In the genomic region with DNA sequence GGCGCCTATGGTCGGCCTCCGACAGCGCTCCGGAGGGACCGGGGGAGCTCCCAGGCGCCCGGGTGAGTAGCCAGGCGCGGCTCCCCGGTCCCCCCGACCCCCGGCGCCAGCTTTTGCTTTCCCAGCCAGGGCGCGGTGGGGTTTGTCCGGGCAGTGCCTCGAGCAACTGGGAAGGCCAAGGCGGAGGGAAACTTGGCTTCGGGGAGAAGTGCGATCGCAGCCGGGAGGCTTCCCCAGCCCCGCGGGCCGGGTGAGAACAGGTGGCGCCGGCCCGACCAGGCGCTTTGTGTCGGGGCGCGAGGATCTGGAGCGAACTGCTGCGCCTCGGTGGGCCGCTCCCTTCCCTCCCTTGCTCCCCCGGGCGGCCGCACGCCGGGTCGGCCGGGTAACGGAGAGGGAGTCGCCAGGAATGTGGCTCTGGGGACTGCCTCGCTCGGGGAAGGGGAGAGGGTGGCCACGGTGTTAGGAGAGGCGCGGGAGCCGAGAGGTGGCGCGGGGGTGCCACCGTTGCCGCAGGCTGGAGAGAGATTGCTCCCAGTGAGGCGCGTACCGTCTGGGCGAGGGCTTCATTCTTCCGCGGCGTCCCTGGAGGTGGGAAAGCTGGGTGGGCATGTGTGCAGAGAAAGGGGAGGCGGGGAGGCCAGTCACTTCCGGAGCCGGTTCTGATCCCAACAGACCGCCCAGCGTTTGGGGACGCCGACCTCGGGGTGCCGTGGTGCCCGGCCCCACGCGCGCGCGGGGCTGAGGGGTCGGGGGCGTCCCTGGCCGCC, we compare ENCODE assay signal across 1 cellular context.
TF ChIP-seq lines count a peak whose summit lies in the region.

No MANE protein-coding gene starts in this region.

TF ChIP-seq in HepG2, 621 proteins besides CTCF, POLR2A, EP300 and RAD21 (continued from another document and continues in another):
- TF ChIP-seq, protein P1, sequence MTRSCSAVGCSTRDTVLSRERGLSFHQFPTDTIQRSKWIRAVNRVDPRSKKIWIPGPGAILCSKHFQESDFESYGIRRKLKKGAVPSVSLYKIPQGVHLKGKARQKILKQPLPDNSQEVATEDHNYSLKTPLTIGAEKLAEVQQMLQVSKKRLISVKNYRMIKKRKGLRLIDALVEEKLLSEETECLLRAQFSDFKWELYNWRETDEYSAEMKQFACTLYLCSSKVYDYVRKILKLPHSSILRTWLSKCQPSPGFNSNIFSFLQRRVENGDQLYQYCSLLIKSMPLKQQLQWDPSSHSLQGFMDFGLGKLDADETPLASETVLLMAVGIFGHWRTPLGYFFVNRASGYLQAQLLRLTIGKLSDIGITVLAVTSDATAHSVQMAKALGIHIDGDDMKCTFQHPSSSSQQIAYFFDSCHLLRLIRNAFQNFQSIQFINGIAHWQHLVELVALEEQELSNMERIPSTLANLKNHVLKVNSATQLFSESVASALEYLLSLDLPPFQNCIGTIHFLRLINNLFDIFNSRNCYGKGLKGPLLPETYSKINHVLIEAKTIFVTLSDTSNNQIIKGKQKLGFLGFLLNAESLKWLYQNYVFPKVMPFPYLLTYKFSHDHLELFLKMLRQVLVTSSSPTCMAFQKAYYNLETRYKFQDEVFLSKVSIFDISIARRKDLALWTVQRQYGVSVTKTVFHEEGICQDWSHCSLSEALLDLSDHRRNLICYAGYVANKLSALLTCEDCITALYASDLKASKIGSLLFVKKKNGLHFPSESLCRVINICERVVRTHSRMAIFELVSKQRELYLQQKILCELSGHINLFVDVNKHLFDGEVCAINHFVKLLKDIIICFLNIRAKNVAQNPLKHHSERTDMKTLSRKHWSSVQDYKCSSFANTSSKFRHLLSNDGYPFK (CRISPR knock-in tag; IDR thresholded peaks at IDR 0.05; ENCODE audit: borderline replicate concordance) = peak; percentile 37; the same call in 1 of the 2 replicates
- TF ChIP-seq HDAC1 (CRISPR knock-in tag; IDR thresholded peaks at IDR 0.05) (peak; percentile 40; the same call in 1 of the 2 replicates), SOX6 (IDR thresholded peaks at IDR 0.05) (no peak), SOX6 (CRISPR knock-in tag; IDR thresholded peaks at IDR 0.05) (peak; percentile 9; the same call in 1 of the 2 replicates), ZNF263 (CRISPR knock-in tag; IDR thresholded peaks at IDR 0.05) (no peak), IRF2 (CRISPR knock-in tag; IDR thresholded peaks at IDR 0.05) (no peak), BRD4 (CRISPR knock-in tag; IDR thresholded peaks at IDR 0.05) (no peak), TCF12 (IDR thresholded peaks at IDR 0.05) (no peak), TCF12 (CRISPR knock-in tag; IDR thresholded peaks at IDR 0.05) (no peak), NAIF1 (CRISPR knock-in tag; IDR thresholded peaks at IDR 0.05; ENCODE audit: borderline replicate concordance) (no peak), JUN (CRISPR knock-in tag; IDR thresholded peaks at IDR 0.05) (no peak), ISX (CRISPR knock-in tag; conservative IDR thresholded peaks at IDR 0.05) (no peak), KDM5B (CRISPR knock-in tag; IDR thresholded peaks at IDR 0.05; ENCODE audit: borderline replicate concordance) (peak; percentile 56; the same call in 1 of the 2 replicates), ZNF234 (CRISPR knock-in tag; conservative IDR thresholded peaks at IDR 0.05) (peak; percentile 80; the same call in 1 of the 2 replicates), JUNB (CRISPR knock-in tag; IDR thresholded peaks at IDR 0.05; ENCODE audit: borderline replicate concordance) (0 out of 2 replicates have a peak, but pooled peaks have one; percentile 11), SMARCE1 (IDR thresholded peaks at IDR 0.05; ENCODE audit: borderline replicate concordance) (no peak), DMAP1 (CRISPR knock-in tag; IDR thresholded peaks at IDR 0.05) (peak; percentile 55; the same call in 1 of the 2 replicates), ATF1 (CRISPR knock-in tag; IDR thresholded peaks at IDR 0.05) (no peak), KLF15 (CRISPR knock-in tag; IDR thresholded peaks at IDR 0.05; ENCODE audit: borderline replicate concordance) (peak; percentile 60; the same call in 1 of the 2 replicates), ATRX (CRISPR knock-in tag; IDR thresholded peaks at IDR 0.05; ENCODE audit: borderline replicate concordance) (no peak), ZFY (CRISPR knock-in tag; IDR thresholded peaks at IDR 0.05) (peak; percentile 67), ETV5 (CRISPR knock-in tag; IDR thresholded peaks at IDR 0.05; ENCODE audit: borderline replicate concordance) (peak; percentile 12; the same call in 1 of the 2 replicates), ZNF552 (CRISPR knock-in tag; IDR thresholded peaks at IDR 0.05; ENCODE audit: borderline replicate concordance) (0 out of 2 replicates have a peak, but pooled peaks have one; percentile 38), ZNF556 (CRISPR knock-in tag; IDR thresholded peaks at IDR 0.05; ENCODE audit: borderline replicate concordance) (peak; percentile 58; the same call in 1 of the 2 replicates), ZNF652 (CRISPR knock-in tag; IDR thresholded peaks at IDR 0.05; ENCODE audit: borderline replicate concordance, low read depth) (no peak), ELF4 (CRISPR knock-in tag; IDR thresholded peaks at IDR 0.05; ENCODE audit: borderline replicate concordance) (no peak), ZC3H13 (CRISPR knock-in tag; IDR thresholded peaks at IDR 0.05) (peak; percentile 19; the same call in 1 of the 2 replicates), ZNF337 (CRISPR knock-in tag; IDR thresholded peaks at IDR 0.05; ENCODE audit: borderline replicate concordance, low read depth) (no peak), NFYC (CRISPR knock-in tag; IDR thresholded peaks at IDR 0.05) (no peak), NONO (IDR thresholded peaks at IDR 0.05) (no peak), NONO (CRISPR knock-in tag; conservative IDR thresholded peaks at IDR 0.05) (0 out of 2 replicates have a peak, but pooled peaks have one; percentile 35), TAF1 (CRISPR knock-in tag; IDR thresholded peaks at IDR 0.05) (peak; percentile 58; the same call in 1 of the 2 replicates)
- TF ChIP-seq, protein P2, sequence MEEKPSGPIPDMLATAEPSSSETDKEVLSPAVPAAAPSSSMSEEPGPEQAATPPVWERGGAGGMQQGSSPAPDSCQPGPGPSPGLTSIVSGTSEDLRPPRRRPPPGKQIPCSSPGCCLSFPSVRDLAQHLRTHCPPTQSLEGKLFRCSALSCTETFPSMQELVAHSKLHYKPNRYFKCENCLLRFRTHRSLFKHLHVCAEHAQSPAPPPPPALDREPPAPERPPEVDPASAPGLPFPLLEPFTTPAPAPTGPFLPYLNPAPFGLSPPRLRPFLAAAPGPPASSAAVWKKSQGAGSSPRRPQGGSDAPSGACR (CRISPR knock-in tag; IDR thresholded peaks at IDR 0.05) = no peak
- TF ChIP-seq, protein P3, sequence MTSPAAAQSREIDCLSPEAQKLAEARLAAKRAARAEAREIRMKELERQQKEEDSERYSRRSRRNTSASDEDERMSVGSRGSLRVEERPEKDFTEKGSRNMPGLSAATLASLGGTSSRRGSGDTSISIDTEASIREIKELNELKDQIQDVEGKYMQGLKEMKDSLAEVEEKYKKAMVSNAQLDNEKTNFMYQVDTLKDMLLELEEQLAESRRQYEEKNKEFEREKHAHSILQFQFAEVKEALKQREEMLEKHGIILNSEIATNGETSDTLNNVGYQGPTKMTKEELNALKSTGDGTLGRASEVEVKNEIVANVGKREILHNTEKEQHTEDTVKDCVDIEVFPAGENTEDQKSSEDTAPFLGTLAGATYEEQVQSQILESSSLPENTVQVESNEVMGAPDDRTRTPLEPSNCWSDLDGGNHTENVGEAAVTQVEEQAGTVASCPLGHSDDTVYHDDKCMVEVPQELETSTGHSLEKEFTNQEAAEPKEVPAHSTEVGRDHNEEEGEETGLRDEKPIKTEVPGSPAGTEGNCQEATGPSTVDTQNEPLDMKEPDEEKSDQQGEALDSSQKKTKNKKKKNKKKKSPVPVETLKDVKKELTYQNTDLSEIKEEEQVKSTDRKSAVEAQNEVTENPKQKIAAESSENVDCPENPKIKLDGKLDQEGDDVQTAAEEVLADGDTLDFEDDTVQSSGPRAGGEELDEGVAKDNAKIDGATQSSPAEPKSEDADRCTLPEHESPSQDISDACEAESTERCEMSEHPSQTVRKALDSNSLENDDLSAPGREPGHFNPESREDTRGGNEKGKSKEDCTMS (CRISPR knock-in tag; conservative IDR thresholded peaks at IDR 0.05) = no peak
- TF ChIP-seq, protein P4, sequence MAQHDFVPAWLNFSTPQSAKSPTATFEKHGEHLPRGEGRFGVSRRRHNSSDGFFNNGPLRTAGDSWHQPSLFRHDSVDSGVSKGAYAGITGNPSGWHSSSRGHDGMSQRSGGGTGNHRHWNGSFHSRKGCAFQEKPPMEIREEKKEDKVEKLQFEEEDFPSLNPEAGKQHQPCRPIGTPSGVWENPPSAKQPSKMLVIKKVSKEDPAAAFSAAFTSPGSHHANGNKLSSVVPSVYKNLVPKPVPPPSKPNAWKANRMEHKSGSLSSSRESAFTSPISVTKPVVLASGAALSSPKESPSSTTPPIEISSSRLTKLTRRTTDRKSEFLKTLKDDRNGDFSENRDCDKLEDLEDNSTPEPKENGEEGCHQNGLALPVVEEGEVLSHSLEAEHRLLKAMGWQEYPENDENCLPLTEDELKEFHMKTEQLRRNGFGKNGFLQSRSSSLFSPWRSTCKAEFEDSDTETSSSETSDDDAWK (CRISPR knock-in tag; IDR thresholded peaks at IDR 0.05) = no peak
- TF ChIP-seq, protein P5, sequence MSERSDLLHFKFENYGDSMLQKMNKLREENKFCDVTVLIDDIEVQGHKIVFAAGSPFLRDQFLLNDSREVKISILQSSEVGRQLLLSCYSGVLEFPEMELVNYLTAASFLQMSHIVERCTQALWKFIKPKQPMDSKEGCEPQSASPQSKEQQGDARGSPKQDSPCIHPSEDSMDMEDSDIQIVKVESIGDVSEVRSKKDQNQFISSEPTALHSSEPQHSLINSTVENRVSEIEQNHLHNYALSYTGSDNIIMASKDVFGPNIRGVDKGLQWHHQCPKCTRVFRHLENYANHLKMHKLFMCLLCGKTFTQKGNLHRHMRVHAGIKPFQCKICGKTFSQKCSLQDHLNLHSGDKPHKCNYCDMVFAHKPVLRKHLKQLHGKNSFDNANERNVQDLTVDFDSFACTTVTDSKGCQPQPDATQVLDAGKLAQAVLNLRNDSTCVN (CRISPR knock-in tag; IDR thresholded peaks at IDR 0.05; ENCODE audit: borderline replicate concordance) = no peak
- TF ChIP-seq, protein P6, sequence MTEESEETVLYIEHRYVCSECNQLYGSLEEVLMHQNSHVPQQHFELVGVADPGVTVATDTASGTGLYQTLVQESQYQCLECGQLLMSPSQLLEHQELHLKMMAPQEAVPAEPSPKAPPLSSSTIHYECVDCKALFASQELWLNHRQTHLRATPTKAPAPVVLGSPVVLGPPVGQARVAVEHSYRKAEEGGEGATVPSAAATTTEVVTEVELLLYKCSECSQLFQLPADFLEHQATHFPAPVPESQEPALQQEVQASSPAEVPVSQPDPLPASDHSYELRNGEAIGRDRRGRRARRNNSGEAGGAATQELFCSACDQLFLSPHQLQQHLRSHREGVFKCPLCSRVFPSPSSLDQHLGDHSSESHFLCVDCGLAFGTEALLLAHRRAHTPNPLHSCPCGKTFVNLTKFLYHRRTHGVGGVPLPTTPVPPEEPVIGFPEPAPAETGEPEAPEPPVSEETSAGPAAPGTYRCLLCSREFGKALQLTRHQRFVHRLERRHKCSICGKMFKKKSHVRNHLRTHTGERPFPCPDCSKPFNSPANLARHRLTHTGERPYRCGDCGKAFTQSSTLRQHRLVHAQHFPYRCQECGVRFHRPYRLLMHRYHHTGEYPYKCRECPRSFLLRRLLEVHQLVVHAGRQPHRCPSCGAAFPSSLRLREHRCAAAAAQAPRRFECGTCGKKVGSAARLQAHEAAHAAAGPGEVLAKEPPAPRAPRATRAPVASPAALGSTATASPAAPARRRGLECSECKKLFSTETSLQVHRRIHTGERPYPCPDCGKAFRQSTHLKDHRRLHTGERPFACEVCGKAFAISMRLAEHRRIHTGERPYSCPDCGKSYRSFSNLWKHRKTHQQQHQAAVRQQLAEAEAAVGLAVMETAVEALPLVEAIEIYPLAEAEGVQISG (CRISPR knock-in tag; IDR thresholded peaks at IDR 0.05) = peak; percentile 29
- TF ChIP-seq, protein P7, sequence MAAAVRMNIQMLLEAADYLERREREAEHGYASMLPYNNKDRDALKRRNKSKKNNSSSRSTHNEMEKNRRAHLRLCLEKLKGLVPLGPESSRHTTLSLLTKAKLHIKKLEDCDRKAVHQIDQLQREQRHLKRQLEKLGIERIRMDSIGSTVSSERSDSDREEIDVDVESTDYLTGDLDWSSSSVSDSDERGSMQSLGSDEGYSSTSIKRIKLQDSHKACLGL (CRISPR knock-in tag; IDR thresholded peaks at IDR 0.05) = peak; percentile 85; the same call in 1 of the 2 replicates
- TF ChIP-seq, protein P8, sequence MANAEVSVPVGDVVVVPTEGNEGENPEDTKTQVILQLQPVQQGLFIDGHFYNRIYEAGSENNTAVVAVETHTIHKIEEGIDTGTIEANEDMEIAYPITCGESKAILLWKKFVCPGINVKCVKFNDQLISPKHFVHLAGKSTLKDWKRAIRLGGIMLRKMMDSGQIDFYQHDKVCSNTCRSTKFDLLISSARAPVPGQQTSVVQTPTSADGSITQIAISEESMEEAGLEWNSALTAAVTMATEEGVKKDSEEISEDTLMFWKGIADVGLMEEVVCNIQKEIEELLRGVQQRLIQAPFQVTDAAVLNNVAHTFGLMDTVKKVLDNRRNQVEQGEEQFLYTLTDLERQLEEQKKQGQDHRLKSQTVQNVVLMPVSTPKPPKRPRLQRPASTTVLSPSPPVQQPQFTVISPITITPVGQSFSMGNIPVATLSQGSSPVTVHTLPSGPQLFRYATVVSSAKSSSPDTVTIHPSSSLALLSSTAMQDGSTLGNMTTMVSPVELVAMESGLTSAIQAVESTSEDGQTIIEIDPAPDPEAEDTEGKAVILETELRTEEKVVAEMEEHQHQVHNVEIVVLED (CRISPR knock-in tag; IDR thresholded peaks at IDR 0.05; ENCODE audit: borderline replicate concordance) = no peak
- TF ChIP-seq, protein P9, sequence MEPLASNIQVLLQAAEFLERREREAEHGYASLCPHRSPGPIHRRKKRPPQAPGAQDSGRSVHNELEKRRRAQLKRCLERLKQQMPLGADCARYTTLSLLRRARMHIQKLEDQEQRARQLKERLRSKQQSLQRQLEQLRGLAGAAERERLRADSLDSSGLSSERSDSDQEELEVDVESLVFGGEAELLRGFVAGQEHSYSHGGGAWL (CRISPR knock-in tag; IDR thresholded peaks at IDR 0.05) = peak; percentile 73
